ENCODE assay signal across 8 cellular contexts in genomic region chr14:73591690-73592448, GRCh38.
A peak's percentile ranks its signal among the peaks of the same experiment; 100 is the strongest.
DNase-seq lines count a peak whose midpoint lies in the region; ATAC-seq lines count a peak whose summit lies in the region.

Gene ACOT4 (plus strand): TSS chr14:73591873. CDS start chr14:73591960, 87 bp downstream.

- no peaks in the 10 kb centered on the region for H3K27me3 Mint-ChIP-seq in memory B cell
- no peaks in the 10 kb centered on the region for H3K27me3 Mint-ChIP-seq in stimulated activated memory B cell treated with anti-CD40 and anti-IgM and Interleukin-4, amounts not matched to agents 10 μg/mL and 1 μg/mL and 100 μg/mL, for 72 hours

- ATAC-seq in memory B cell (ENCODE audit: low read depth) (peak; percentile 86), GM18873 (IDR thresholded peaks at IDR 0.05; ENCODE audit: low FRiP score, unreplicated experiment) (no peak)
- peak; percentile 90 for ATAC-seq in stimulated activated memory B cell treated with anti-CD40 and anti-IgM and Interleukin-4, amounts not matched to agents 10 μg/mL and 1 μg/mL and 100 μg/mL, for 72 hours

- peak within 1 kb of the TSS; percentile 87 for H3K4me3 Mint-ChIP-seq in memory B cell
- H3K4me3 Mint-ChIP-seq in stimulated activated memory B cell treated with anti-CD40 and anti-IgM and Interleukin-4, amounts not matched to agents 10 μg/mL and 1 μg/mL and 100 μg/mL, for 72 hours, result peak within 1 kb of the TSS; percentile 74

- peaks cover 1% of the 10 kb centered on the region for H3K36me3 Mint-ChIP-seq in memory B cell
- no peaks in the 10 kb centered on the region for H3K36me3 Mint-ChIP-seq in stimulated activated memory B cell treated with anti-CD40 and anti-IgM and Interleukin-4, amounts not matched to agents 10 μg/mL and 1 μg/mL and 100 μg/mL, for 72 hours

- no peak within 1 kb of the TSS for H3K27ac Mint-ChIP-seq in memory B cell
- H3K27ac Mint-ChIP-seq in stimulated activated memory B cell treated with anti-CD40 and anti-IgM and Interleukin-4, amounts not matched to agents 10 μg/mL and 1 μg/mL and 100 μg/mL, for 72 hours, result peak within 1 kb of the TSS; percentile 43

- peaks cover 4% of the 10 kb centered on the region for H3K4me1 Mint-ChIP-seq in memory B cell
- H3K4me1 Mint-ChIP-seq in stimulated activated memory B cell treated with anti-CD40 and anti-IgM and Interleukin-4, amounts not matched to agents 10 μg/mL and 1 μg/mL and 100 μg/mL, for 72 hours, result peaks cover 19% of the 10 kb centered on the region

- DNase-seq in NCI-H1105 treated with DMSO at 0.1 percent for 48 hours (lab: John Stamatoyannopoulos, UW) (peak; percentile 32), NCI-H1105 (lab: John Stamatoyannopoulos, UW) (no peak), HuH-7.5 (ENCODE audit: low spot score) (peak; percentile 62), ecto neural progenitor cell (ENCODE audit: low spot score) (peak; percentile 55), memory B cell (ENCODE audit: low spot score in 2 of 2) (peak; percentile 46 to 58)
- peak; percentile 46 to 58 for DNase-seq in activated CD4-positive, alpha-beta T cell treated with anti-CD3 and anti-CD28 coated beads for 4 hours

- no peaks in the 10 kb centered on the region for H3K9me3 Mint-ChIP-seq in memory B cell
- H3K9me3 Mint-ChIP-seq in stimulated activated memory B cell treated with anti-CD40 and anti-IgM and Interleukin-4, amounts not matched to agents 10 μg/mL and 1 μg/mL and 100 μg/mL, for 72 hours, result no peaks in the 10 kb centered on the region
